23 cellular contexts compared by ENCODE assay signal in the genomic region with DNA sequence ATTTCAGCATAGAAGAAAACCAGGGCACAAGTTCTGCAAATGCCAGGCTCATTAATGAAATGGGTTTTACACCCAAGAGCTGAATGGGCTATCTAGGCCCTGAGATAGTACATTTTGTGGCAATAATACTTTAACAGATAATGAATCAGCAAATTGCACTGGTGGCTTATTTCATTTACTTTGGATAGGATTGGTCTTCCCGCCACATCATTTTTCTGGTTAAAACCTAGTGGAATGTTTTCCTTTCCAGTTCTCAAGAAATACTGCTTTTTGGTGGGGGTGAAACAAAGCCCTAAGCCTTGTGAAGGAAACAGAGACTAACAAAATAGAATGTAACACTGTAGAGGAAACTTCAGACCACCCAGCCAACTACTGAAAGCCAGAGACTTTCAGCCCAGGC.
"Had no signal": no experiment of that assay in that cellular context is flagged by ENCODE, and none has a peak within 500 bp of the region (broad histone marks: within the 10 kb centered on the region; RNA-seq: fewer than 3 reads in every experiment).

No MANE protein-coding gene starts in this region.

- H3K4me3 ChIP-seq: hepatocyte, left ventricle myocardium inferior, lower lobe of right lung, tibial artery, upper lobe of left lung, uterus had no signal

- H3K36me3 Mint-ChIP-seq: memory B cell; mesothelial cell of epicardium; stimulated activated effector memory CD8-positive, alpha-beta T cell treated with anti-CD3 and anti-CD28 coated beads, Interleukin-12 subunit alpha, Interleukin-12 subunit beta, amount 100 ng/mL, for 72 hours had no signal

- H3K4me2 ChIP-seq: hepatocyte had no signal

- H3K79me2 ChIP-seq: hepatocyte had no signal

- H3K27me3 Mint-ChIP-seq: dendritic cell treated with granulocyte-macrophage colony-stimulating factor and Interleukin-4, amounts not matched to agents 40 ng/mL and 50 ng/mL, for 4 days had no signal

- H3K4me1 ChIP-seq: left ventricle myocardium inferior, lower lobe of right lung, tibial artery, upper lobe of left lung, uterus had no signal

- ATAC-seq: effector memory CD8-positive, alpha-beta T cell; left cardiac atrium; lower lobe of right lung; sciatic nerve; stimulated activated effector memory CD8-positive, alpha-beta T cell treated with anti-CD3 and anti-CD28 coated beads, Interleukin-12 subunit alpha, Interleukin-12 subunit beta, amount 100 ng/mL, for 72 hours; stimulated activated naive CD8-positive, alpha-beta T cell treated with anti-CD3 and anti-CD28 coated beads, Interleukin-15, Interleukin-2, amounts not matched to agents 100 U/mL and 50 U/mL, for 24 hours had no signal

- FAIRE-seq: colon, kidney, small intestine had no signal

- H3K9me3 Mint-ChIP-seq: nephron had no signal

- H3K4me1 Mint-ChIP-seq: nephron; stimulated activated effector memory CD8-positive, alpha-beta T cell treated with anti-CD3 and anti-CD28 coated beads, Interleukin-12 subunit alpha, Interleukin-12 subunit beta, amount 100 ng/mL, for 72 hours had no signal

- DNase-seq: effector memory CD8-positive, alpha-beta T cell; foreskin melanocyte; head of caudate nucleus; kidney; left cardiac atrium; left ventricle myocardium inferior; lower lobe of right lung; occipital lobe; small intestine; stimulated activated CD4-positive, alpha-beta T cell treated with anti-CD3 and anti-CD28 coated beads, Interleukin-4, amount 100 ng/mL, for 1 hour; stimulated activated CD8-positive, alpha-beta memory T cell treated with anti-CD3 and anti-CD28 coated beads, Interleukin-4, amount 100 ng/mL, for 48 hours; stimulated activated naive CD8-positive, alpha-beta T cell treated with anti-CD3 and anti-CD28 coated beads, Interleukin-15, Interleukin-2, amounts not matched to agents 100 U/mL and 50 U/mL, for 24 hours; tibial artery; upper lobe of left lung; uterus had no signal

- H3K9me3 ChIP-seq: lower lobe of right lung, tibial artery, upper lobe of left lung, uterus had no signal

- H3K36me3 ChIP-seq: left ventricle myocardium inferior, lower lobe of right lung, tibial artery, upper lobe of left lung, uterus had no signal

- H3K4me3 Mint-ChIP-seq: dendritic cell treated with granulocyte-macrophage colony-stimulating factor and Interleukin-4, amounts not matched to agents 40 ng/mL and 50 ng/mL, for 4 days; effector memory CD8-positive, alpha-beta T cell; memory B cell; mesothelial cell of epicardium; nephron; stimulated activated effector memory CD8-positive, alpha-beta T cell treated with anti-CD3 and anti-CD28 coated beads, Interleukin-12 subunit alpha, Interleukin-12 subunit beta, amount 100 ng/mL, for 72 hours had no signal

- H2AFZ ChIP-seq: hepatocyte had no signal

- H3K27me3 ChIP-seq: hepatocyte, tibial artery, upper lobe of left lung, uterus had no signal

- H3K27ac Mint-ChIP-seq: dendritic cell treated with granulocyte-macrophage colony-stimulating factor and Interleukin-4, amounts not matched to agents 40 ng/mL and 50 ng/mL, for 4 days; effector memory CD8-positive, alpha-beta T cell; memory B cell; mesothelial cell of epicardium; nephron; stimulated activated effector memory CD8-positive, alpha-beta T cell treated with anti-CD3 and anti-CD28 coated beads, Interleukin-12 subunit alpha, Interleukin-12 subunit beta, amount 100 ng/mL, for 72 hours had no signal

- H3K27ac ChIP-seq: hepatocyte, left ventricle myocardium inferior, lower lobe of right lung, tibial artery, upper lobe of left lung, uterus had no signal
